1 cellular context compared by ENCODE assay signal in genomic region chr10:91350651-91351081, GRCh38.
TF ChIP-seq lines count a peak whose summit lies in the region.

No MANE protein-coding gene starts in this region.

TF ChIP-seq in WTC11, 78 proteins besides CTCF, POLR2A, EP300 and RAD21 (continued from another document):
- TF ChIP-seq ZNF512 (CRISPR knock-in tag; IDR thresholded peaks at IDR 0.05; ENCODE audit: borderline replicate concordance) (no peak), ATF2 (CRISPR knock-in tag; IDR thresholded peaks at IDR 0.05; ENCODE audit: borderline replicate concordance, low read depth) (no peak), FOXP1 (CRISPR knock-in tag; IDR thresholded peaks at IDR 0.05; ENCODE audit: borderline replicate concordance) (no peak)
TF ChIP-seq in WTC11: peak in this region for 0.
